In genomic region chr3:68060186-68060585, GRCh38 we compare ENCODE assay signal across 11 cellular contexts.
"Had no signal": no experiment of that assay in that cellular context is flagged by ENCODE, and none has a peak within 500 bp of the region (broad histone marks: within the 10 kb centered on the region; RNA-seq: fewer than 3 reads in every experiment).

No MANE protein-coding gene starts in this region.

- H3K36me3 ChIP-seq: ascending aorta, esophagus muscularis mucosa, neutrophil had no signal

- H3K4me1 ChIP-seq: ascending aorta, esophagus muscularis mucosa had no signal

- ATAC-seq: activated CD4-positive, CD25-positive, alpha-beta regulatory T cell treated with anti-CD3 and anti-CD28 coated beads, Interleukin-2, amount 50 U/mL, for 24 hours; right cardiac atrium; stimulated activated memory B cell treated with anti-CD40 and anti-IgM and Interleukin-4, amounts not matched to agents 10 μg/mL and 1 μg/mL and 100 μg/mL, for 72 hours had no signal

- H3K27me3 Mint-ChIP-seq: stimulated activated memory B cell treated with anti-CD40 and anti-IgM and Interleukin-4, amounts not matched to agents 10 μg/mL and 1 μg/mL and 100 μg/mL, for 72 hours; type B pancreatic cell had no signal

- H3K9me3 Mint-ChIP-seq: stimulated activated memory B cell treated with anti-CD40 and anti-IgM and Interleukin-4, amounts not matched to agents 10 μg/mL and 1 μg/mL and 100 μg/mL, for 72 hours; T-helper 2 cell treated with Interferon-gamma antibody and Interleukin-4, amounts not matched to agents 5 μg/mL and 100 μg/mL, for 36 hours; type B pancreatic cell had no signal

- H3K4me3 ChIP-seq: ascending aorta, dorsolateral prefrontal cortex, esophagus muscularis mucosa had no signal

- H3K27ac ChIP-seq: ascending aorta, esophagus muscularis mucosa, neutrophil had no signal

- H3K9me3 ChIP-seq: ascending aorta, esophagus muscularis mucosa, neutrophil had no signal

- H3K27ac Mint-ChIP-seq: stimulated activated memory B cell treated with anti-CD40 and anti-IgM and Interleukin-4, amounts not matched to agents 10 μg/mL and 1 μg/mL and 100 μg/mL, for 72 hours; T-helper 2 cell treated with Interferon-gamma antibody and Interleukin-4, amounts not matched to agents 5 μg/mL and 100 μg/mL, for 36 hours; type B pancreatic cell had no signal

- H3K4me1 Mint-ChIP-seq: stimulated activated memory B cell treated with anti-CD40 and anti-IgM and Interleukin-4, amounts not matched to agents 10 μg/mL and 1 μg/mL and 100 μg/mL, for 72 hours had no signal

- H3K4me3 Mint-ChIP-seq: stimulated activated memory B cell treated with anti-CD40 and anti-IgM and Interleukin-4, amounts not matched to agents 10 μg/mL and 1 μg/mL and 100 μg/mL, for 72 hours; T-helper 2 cell treated with Interferon-gamma antibody and Interleukin-4, amounts not matched to agents 5 μg/mL and 100 μg/mL, for 36 hours; type B pancreatic cell had no signal

- DNase-seq: activated effector memory CD4-positive, alpha-beta T cell treated with Interleukin-2 at 50 U/mL for 16 hours; dorsolateral prefrontal cortex; posterior cingulate gyrus; right cardiac atrium had no signal

- H3K27me3 ChIP-seq: ascending aorta, dorsolateral prefrontal cortex, esophagus muscularis mucosa, neutrophil had no signal

- H3K36me3 Mint-ChIP-seq: stimulated activated memory B cell treated with anti-CD40 and anti-IgM and Interleukin-4, amounts not matched to agents 10 μg/mL and 1 μg/mL and 100 μg/mL, for 72 hours; type B pancreatic cell had no signal
